Comparison of ENCODE assay signal across 15 cellular contexts in genomic region chr1:233599542-233600073, GRCh38. TPM values are rescaled to one million over a fixed set of nuclear protein-coding genes. Genes with fewer than 3 reads are reported as not detected.
DNase-seq lines count a peak whose midpoint lies in the region; ATAC-seq, FAIRE-seq and TF ChIP-seq lines count a peak whose summit lies in the region.
"Had no signal": no experiment of that assay in that cellular context is flagged by ENCODE, and none has a peak within 500 bp of the region (broad histone marks: within the 10 kb centered on the region; RNA-seq: fewer than 3 reads in every experiment).

No MANE protein-coding gene starts in this region.

- H2BK120ac ChIP-seq in H9 (ENCODE audit: low read depth, low read length, poor library complexity, severe bottlenecking): no peak overlapping the region

- peaks cover 0 to 2% (median 0%) of the 10 kb centered on the region in 4 donors for H3K9me3 ChIP-seq in liver (ENCODE audit: control insufficient read depth in 4 of 4, low read length in 3 of 4)
- H3K9me3 ChIP-seq in HepG2 (ENCODE audit: low read length): no peaks in the 10 kb centered on the region
- H3K9me3 ChIP-seq in H9 (ENCODE audit: control insufficient read depth, low read depth, low read length): no peaks in the 10 kb centered on the region
- H3K9me3 ChIP-seq in stomach: peaks cover 0 to 13% (median 9%) of the 10 kb centered on the region in 4 donors
- H3K9me3 ChIP-seq: pancreas had no signal

- H3K36me3 ChIP-seq in liver (ENCODE audit: control insufficient read depth in 4 of 4, insufficient read depth in 3 of 4, low read depth in 1 of 4, low read length in 3 of 4) (no peaks in the 10 kb centered on the region), HepG2 (replicated peaks in 1 of 2; ENCODE audit: control insufficient read depth in 1 of 2, insufficient read depth in 2 of 2, low read length in 2 of 2) (no peaks in the 10 kb centered on the region), stomach (no peaks in the 10 kb centered on the region)
- H3K36me3 ChIP-seq: pancreas had no signal

- no peak for DNase-seq in HepG2 (ENCODE audit: low spot score)
- DNase-seq in stimulated activated effector memory CD8-positive, alpha-beta T cell treated with anti-CD3 and anti-CD28 coated beads, Interleukin-12 subunit alpha, Interleukin-12 subunit beta, amount 100 ng/mL, for 72 hours (ENCODE audit: low spot score in 2 of 2): no peak
- DNase-seq in H9: no peak
- no peak for DNase-seq in effector CD8-positive, alpha-beta T cell (lab: John Stamatoyannopoulos, UW)
- no peak for DNase-seq in stomach
- DNase-seq: activated effector memory CD4-positive, alpha-beta T cell treated with Interleukin-2 at 50 U/mL for 16 hours; NCI-H524; stimulated activated CD4-positive, alpha-beta T cell treated with anti-CD3 and anti-CD28 coated beads, Interleukin-4, amount 100 ng/mL, for 4 hours had no signal

- H3K27ac ChIP-seq in liver (ENCODE audit: low read depth in 1 of 2, low read length in 2 of 2) (peak overlapping the region; percentile 43 to 70), HepG2 (ENCODE audit: extremely low read length, insufficient read depth, low read length) (no peak overlapping the region), H9 (ENCODE audit: insufficient read length, low read depth, low read length) (no peak overlapping the region), stomach (no peak overlapping the region)
- H3K27ac ChIP-seq: pancreas had no signal

- CTCF ChIA-PET in HepG2 (lab: Yijun Ruan, JAX; ENCODE audit: low intra/inter-chr PET ratio, low total read pairs): no interaction called here

- H3K27me3 ChIP-seq in liver (ENCODE audit: control insufficient read depth in 4 of 4, insufficient read depth in 4 of 4, low read length in 3 of 4) (no peaks in the 10 kb centered on the region), HepG2 (ENCODE audit: control insufficient read depth in 1 of 2, insufficient read depth in 2 of 2, low read length in 2 of 2) (no peaks in the 10 kb centered on the region; a peak in 1 of 5 replicates), H9 (ENCODE audit: insufficient read depth, low read length) (no peaks in the 10 kb centered on the region), stomach (no peaks in the 10 kb centered on the region)
- H3K27me3 ChIP-seq: pancreas had no signal

- H3K4me1 Mint-ChIP-seq in stimulated activated effector memory CD8-positive, alpha-beta T cell treated with anti-CD3 and anti-CD28 coated beads, Interleukin-12 subunit alpha, Interleukin-12 subunit beta, amount 100 ng/mL, for 72 hours: peaks cover 16% of the 10 kb centered on the region
- H3K4me1 Mint-ChIP-seq in H9: peaks cover 3 to 4% of the 10 kb centered on the region in 2 experiments

- H4K20me1 ChIP-seq in HepG2 (ENCODE audit: insufficient read depth, low read length) (no peaks in the 10 kb centered on the region), H9 (ENCODE audit: control insufficient read depth, insufficient read depth, insufficient read length) (no peaks in the 10 kb centered on the region)

- H3K23ac ChIP-seq in H9 (ENCODE audit: insufficient read length, low read depth, low read length): no peak overlapping the region

- ATAC-seq in HepG2: no peak
- peak; percentile 36 for ATAC-seq in GM21717 (IDR thresholded peaks at IDR 0.05; ENCODE audit: unreplicated experiment)
- ATAC-seq in HG03342 (IDR thresholded peaks at IDR 0.05; ENCODE audit: unreplicated experiment): peak; percentile 46
- no peak for ATAC-seq in stimulated activated effector memory CD8-positive, alpha-beta T cell treated with anti-CD3 and anti-CD28 coated beads, Interleukin-12 subunit alpha, Interleukin-12 subunit beta, amount 100 ng/mL, for 72 hours
- ATAC-seq: pancreas, Right ventricle myocardium inferior had no signal

- TF ChIP-seq EP300 in HepG2 (IDR thresholded peaks at IDR 0.05; ENCODE audit: low read depth in 2 of 2, low read length in 2 of 2): no peak
- TF ChIP-seq EP300 in HepG2 (CRISPR knock-in tag; IDR thresholded peaks at IDR 0.05; ENCODE audit: borderline replicate concordance): no peak
- TF ChIP-seq EP300 in stomach (IDR thresholded peaks at IDR 0.05): no peak

- H2AK5ac ChIP-seq in H9 (ENCODE audit: insufficient read length, low read length): no peak overlapping the region

- H3K9me3 Mint-ChIP-seq in stimulated activated effector memory CD8-positive, alpha-beta T cell treated with anti-CD3 and anti-CD28 coated beads, Interleukin-12 subunit alpha, Interleukin-12 subunit beta, amount 100 ng/mL, for 72 hours: peaks cover 6% of the 10 kb centered on the region
- H3K9me3 Mint-ChIP-seq in H9: no peaks in the 10 kb centered on the region

- H3K27ac Mint-ChIP-seq in stimulated activated effector memory CD8-positive, alpha-beta T cell treated with anti-CD3 and anti-CD28 coated beads, Interleukin-12 subunit alpha, Interleukin-12 subunit beta, amount 100 ng/mL, for 72 hours: peak overlapping the region; percentile 71
- H3K27ac Mint-ChIP-seq in H9: no peak overlapping the region
- H3K27ac Mint-ChIP-seq: memory B cell had no signal

- no peak overlapping the region for H2BK20ac ChIP-seq in H9 (ENCODE audit: low read depth, low read length, poor library complexity, severe bottlenecking)

- 39% methylated on average over 5 of the region's 5 CpGs for WGBS in liver
- 38% methylated on average over 5 of the region's 5 CpGs for WGBS in HepG2 (ENCODE audit: low lambda C conversion rate)
- WGBS in H9 (ENCODE audit: extremely low coverage, insufficient read length, low lambda C conversion rate): no CpG with 5 or more reads among the region's 5 CpGs
- WGBS in stomach, 5 donors: 74 to 86% (median 74%) methylated on average over 5 of the region's 5 CpGs

- no peak overlapping the region for H2BK12ac ChIP-seq in H9 (ENCODE audit: insufficient read length, low read depth, low read length)

- H3K56ac ChIP-seq in H9 (ENCODE audit: insufficient read length, low read depth, low read length): no peak overlapping the region

- H3K4ac ChIP-seq in H9 (ENCODE audit: low read depth, low read length): no peak overlapping the region

- no TSS peak for BruUV-seq in HepG2 (replicated peaks; lab: Mats Ljungman, UMichigan)

- H2BK5ac ChIP-seq in H9 (ENCODE audit: insufficient read length, low read length): no peak overlapping the region

- no peaks in the 10 kb centered on the region for H3K79me1 ChIP-seq in H9 (ENCODE audit: insufficient read depth, low read depth, low read length, poor library complexity, severe bottlenecking)

- FAIRE-seq in HepG2 (lab: Jason Lieb, UNC): no peak
- FAIRE-seq: endothelial cell of umbilical vein, pancreas had no signal

- TF ChIP-seq POLR2A in HepG2 (IDR thresholded peaks at IDR 0.05; ENCODE audit: insufficient read depth in 1 of 2, low read depth in 2 of 2, low read length in 2 of 2) (no peak), stomach (IDR thresholded peaks at IDR 0.05) (no peak)

- H3K79me2 ChIP-seq in HepG2 (ENCODE audit: insufficient read depth, low read length) (no peaks in the 10 kb centered on the region), H9 (ENCODE audit: insufficient read depth, low read length) (no peaks in the 10 kb centered on the region)

- H3K14ac ChIP-seq in H9 (ENCODE audit: insufficient read depth, low read length): no peak overlapping the region

- H3K18ac ChIP-seq in H9 (ENCODE audit: insufficient read length, low read depth, low read length): no peak overlapping the region

- H3K9ac ChIP-seq in liver (ENCODE audit: low read depth in 1 of 2, low read length in 2 of 2) (peak overlapping the region in 1 of 2 donors; percentile 42), HepG2 (ENCODE audit: insufficient read depth, low read depth, low read length) (no peak overlapping the region), H9 (ENCODE audit: extremely low read depth, insufficient read length, low read length) (no peak overlapping the region)

- H3K36me3 Mint-ChIP-seq in stimulated activated effector memory CD8-positive, alpha-beta T cell treated with anti-CD3 and anti-CD28 coated beads, Interleukin-12 subunit alpha, Interleukin-12 subunit beta, amount 100 ng/mL, for 72 hours: no peaks in the 10 kb centered on the region
- no peaks in the 10 kb centered on the region for H3K36me3 Mint-ChIP-seq in H9 (ENCODE audit: insufficient read depth in 1 of 3, low read depth in 3 of 3)
- H3K36me3 Mint-ChIP-seq: memory B cell had no signal

- no peak overlapping the region for H4K8ac ChIP-seq in H9 (replicated peaks; ENCODE audit: insufficient read length, low read depth, low read length)

- H3K4me1 ChIP-seq in liver (ENCODE audit: control insufficient read depth in 4 of 4, insufficient read depth in 4 of 4, low read length in 3 of 4) (peaks cover 5 to 13% (median 8%) of the 10 kb centered on the region in 4 donors), HepG2 (ENCODE audit: insufficient read depth, low read length) (no peaks in the 10 kb centered on the region), H9 (ENCODE audit: insufficient read depth, low read length) (no peaks in the 10 kb centered on the region), stomach (no peaks in the 10 kb centered on the region)
- H3K4me1 ChIP-seq: pancreas had no signal

- in situ Hi-C loops in HepG2 (cut with HindIII; ENCODE audit: extremely low pct_ligation_motif_present, low pct_unique_long_range_greater_than_20kb): no loop called here

- H3K4me2 ChIP-seq in HepG2 (ENCODE audit: low read depth, low read length) (no peak overlapping the region), H9 (ENCODE audit: insufficient read depth, insufficient read length, low read length) (no peak overlapping the region)

- intact Hi-C loops in HepG2 (cut with micrococcal nuclease; ENCODE audit: unreplicated experiment): no loop called here
- intact Hi-C loops in stomach (cut with DNase I; ENCODE audit: low total_unique reads): no loop called here

- no peak overlapping the region for H3T11ph ChIP-seq in H9 (ENCODE audit: low read length)

- no peak overlapping the region for H2BK15ac ChIP-seq in H9 (ENCODE audit: low read depth, low read length)

- no peak overlapping the region for H4K5ac ChIP-seq in H9 (ENCODE audit: insufficient read length, low read depth, low read length)

- H2AFZ ChIP-seq in HepG2 (ENCODE audit: low read length): no peak overlapping the region
- no peak overlapping the region for H2AFZ ChIP-seq in H9 (ENCODE audit: low read length)

- H3K27me3 Mint-ChIP-seq in H9 (ENCODE audit: low read depth): peaks cover 10% of the 10 kb centered on the region

- no peak overlapping the region for H4K91ac ChIP-seq in H9 (ENCODE audit: insufficient read length, low read depth, low read length)

- H3K23me2 ChIP-seq in H9 (ENCODE audit: insufficient read length, low read depth, low read length, poor library complexity, severe bottlenecking): no peaks in the 10 kb centered on the region

- TF ChIP-seq RAD21 in liver (IDR thresholded peaks at IDR 0.05) (no peak), HepG2 (CRISPR knock-in tag; IDR thresholded peaks at IDR 0.05) (no peak)

- no peak for TF ChIP-seq CTCF in liver (IDR thresholded peaks at IDR 0.05; ENCODE audit: low read depth, low read length, missing input control)
- no peak for TF ChIP-seq CTCF in HepG2 (CRISPR knock-in tag; IDR thresholded peaks at IDR 0.05)
- no peak for TF ChIP-seq CTCF in H9 (conservative IDR thresholded peaks at IDR 0.05)
- no peak for TF ChIP-seq CTCF in stomach (IDR thresholded peaks at IDR 0.05)

- POLR2A ChIA-PET in HepG2 (lab: Yijun Ruan, JAX): no interaction called here

- H3K4me3 Mint-ChIP-seq in stimulated activated effector memory CD8-positive, alpha-beta T cell treated with anti-CD3 and anti-CD28 coated beads, Interleukin-12 subunit alpha, Interleukin-12 subunit beta, amount 100 ng/mL, for 72 hours: peak overlapping the region; percentile 21
- H3K4me3 Mint-ChIP-seq in H9: no peak overlapping the region
- H3K4me3 Mint-ChIP-seq: memory B cell had no signal

- H3K4me3 ChIP-seq in liver (ENCODE audit: low read depth in 1 of 3, low read length in 3 of 3) (no peak overlapping the region), HepG2 (replicated peaks in 1 of 3; ENCODE audit: insufficient read depth in 1 of 3, low read depth in 2 of 3, low read length in 3 of 3) (no peak overlapping the region), stomach (no peak overlapping the region)
- H3K4me3 ChIP-seq: pancreas had no signal

RNA-seq across cellular contexts. Expression of gene KCNK1, which starts 14.3 kb away (rescaled TPM):
- 10 to 100 TPM in 1 of 2 donors, 1 to 10 TPM in 1; 3.3 to 12.3 TPM for total RNA-seq in liver
- polyA plus RNA-seq in liver: 1 to 10 TPM; 2.5 to 5.7 TPM
- not detected in 2 replicates for total RNA-seq in HepG2 (2016; rRNA removed; fragmentation: Illumina TruSeq; extraction: Trizol)
- not detected in 2 replicates for total RNA-seq in HepG2 (2016; cell fraction: cytosol; rRNA removed; fragmentation: Illumina TruSeq; extraction: Trizol; ENCODE audit: low read depth)
- not detected in 2 replicates for total RNA-seq in HepG2 (2016; cell fraction: insoluble cytoplasmic fraction; rRNA removed; fragmentation: Illumina TruSeq; extraction: Trizol)
- total RNA-seq in HepG2 (2016; cell fraction: membrane; rRNA removed; fragmentation: Illumina TruSeq; extraction: Trizol): not detected in 2 replicates
- total RNA-seq in HepG2 (2016; cell fraction: nucleus; rRNA removed; fragmentation: Illumina TruSeq; extraction: Trizol): not detected in 2 replicates
- not detected in 2 replicates for polyA plus RNA-seq in HepG2 (2011; rRNA removed)
- polyA plus RNA-seq in HepG2 (2011; cell fraction: cytosol; rRNA removed): not detected in 2 replicates
- polyA plus RNA-seq in HepG2 (2011; cell fraction: nucleus; rRNA removed): not detected in 2 replicates
- polyA plus RNA-seq in HepG2 (2012): not detected in 2 replicates
- polyA plus RNA-seq in HepG2 (2016; cell fraction: cytosol; fragmentation: Illumina TruSeq; extraction: Trizol; ENCODE audit: low read depth): not detected in 2 replicates
- polyA plus RNA-seq in HepG2 (2016; cell fraction: insoluble cytoplasmic fraction; fragmentation: Illumina TruSeq; extraction: Trizol; ENCODE audit: low read depth): not detected in 2 replicates
- not detected in 2 replicates for polyA plus RNA-seq in HepG2 (2016; cell fraction: membrane; fragmentation: Illumina TruSeq; extraction: Trizol; ENCODE audit: low read depth)
- polyA plus RNA-seq in HepG2 (2016; cell fraction: nucleus; fragmentation: Illumina TruSeq; extraction: Trizol; ENCODE audit: insufficient read depth, low read depth): not detected in 2 replicates
- 96.2 TPM in 1 of 2 replicates, not detected in the other for polyA minus RNA-seq in HepG2 (2011; rRNA and poly(A)+ RNA removed; ENCODE audit: low replicate concordance)
- polyA minus RNA-seq in HepG2 (2011; cell fraction: cytosol; rRNA and poly(A)+ RNA removed): 0.44 TPM in 1 of 2 replicates, not detected in the other
- polyA minus RNA-seq in HepG2 (2011; cell fraction: nucleus; rRNA and poly(A)+ RNA removed): not detected in 2 replicates
- 9.3 and 9.9 TPM in 2 replicates for total RNA-seq in H9 (2021)
- 10 to 100 TPM in 2 of 5 donors, 1 to 10 TPM in 3; 4.1 to 52.5 (median 5.8) TPM for total RNA-seq in stomach
- polyA plus RNA-seq in stomach: 10 to 100 TPM in 2 of 3 donors, 1 to 10 TPM in 1; 7.6 to 20.9 (median 11.5) TPM

Comparison
In these comparisons a context has a peak if more than half of its experiments do, and no peak if none do; other contexts are left out.
1. H3K27ac ChIP-seq: peak in liver (2 of 2); none in HepG2 (single experiment), H9 (single experiment) and stomach (0 of 5).
2. ATAC-seq: peak in GM21717 (single experiment) and HG03342 (single experiment); none in HepG2 (single experiment) and stimulated activated effector memory CD8-positive, alpha-beta T cell treated with anti-CD3 and anti-CD28 coated beads, Interleukin-12 subunit alpha, Interleukin-12 subunit beta, amount 100 ng/mL, for 72 hours (single experiment).